Comparison of ENCODE assay signal across 13 cellular contexts in genomic region chr4:18077808-18078207, GRCh38.
"Had no signal": no experiment of that assay in that cellular context is flagged by ENCODE, and none has a peak within 500 bp of the region (broad histone marks: within the 10 kb centered on the region; RNA-seq: fewer than 3 reads in every experiment).

No MANE protein-coding gene starts in this region.

- DNase-seq: activated CD4-positive, alpha-beta T cell treated with anti-CD3 and anti-CD28 coated beads, Interleukin-2, amount 50 U/mL, for 48 hours; activated naive CD4-positive, alpha-beta T cell treated with anti-CD3 and anti-CD28 coated beads for 36 hours; activated T-cell treated with anti-CD3 and anti-CD28 coated beads, Interleukin-2, amount 50 U/mL, for 1 hour; endodermal cell; islet precursor cell; mammary epithelial cell; T1000; tibial artery; uterus had no signal

- FAIRE-seq: astrocyte, bronchial epithelial cell had no signal

- ATAC-seq: left lobe of liver; stimulated activated effector memory CD8-positive, alpha-beta T cell treated with anti-CD3 and anti-CD28 coated beads, Interleukin-12 subunit alpha, Interleukin-12 subunit beta, amount 100 ng/mL, for 72 hours had no signal
